In the genomic region with DNA sequence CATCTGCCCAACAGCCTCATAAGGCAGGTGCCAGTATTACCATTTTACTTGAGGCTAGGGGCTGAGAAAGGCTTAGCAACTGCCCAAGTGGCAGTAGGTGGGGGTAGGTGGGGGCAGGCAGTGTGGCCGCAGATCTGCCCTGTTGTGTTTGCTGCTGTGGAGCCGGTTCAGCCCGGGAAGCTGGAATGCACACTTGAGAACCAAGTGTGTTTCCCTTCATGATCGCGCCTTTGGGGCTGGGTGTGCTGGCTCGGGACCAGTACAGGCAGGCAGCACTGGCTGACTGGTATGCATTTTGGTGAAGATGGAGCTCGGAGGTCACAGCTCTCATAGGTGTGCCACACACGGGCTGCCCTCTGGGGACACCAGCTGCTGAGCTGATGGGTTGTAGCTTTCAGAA, we compare ENCODE assay signal across 12 cellular contexts.
"Had no signal": no experiment of that assay in that cellular context is flagged by ENCODE, and none has a peak within 500 bp of the region (broad histone marks: within the 10 kb centered on the region; RNA-seq: fewer than 3 reads in every experiment).

No MANE protein-coding gene starts in this region.

- H2AFZ ChIP-seq: parathyroid adenoma had no signal

- H3K27ac ChIP-seq: parathyroid adenoma, VCaP had no signal

- DNase-seq: activated CD8-positive, alpha-beta memory T cell treated with anti-CD3 and anti-CD28 coated beads, Interleukin-2, amount 50 U/mL, for 4 hours; activated CD8-positive, alpha-beta T cell treated with anti-CD3 and anti-CD28 coated beads for 36 hours; activated gamma-delta T cell treated with Interleukin-2 at 50 U/mL for 16 hours; activated T-cell treated with anti-CD3 and anti-CD28 coated beads, Interleukin-2, amount 50 U/mL, for 72 hours; central memory CD4-positive, alpha-beta T cell; cortex of kidney; endodermal cell; stimulated activated CD4-positive, alpha-beta T cell treated with anti-CD3 and anti-CD28 coated beads, Interleukin-4, amount 100 ng/mL, for 4 hours; T-cell had no signal

- H3K9ac ChIP-seq: parathyroid adenoma had no signal

- H3K9me3 Mint-ChIP-seq: activated CD8-positive, alpha-beta T cell treated with anti-CD3 and anti-CD28 coated beads for 36 hours; activated T-cell treated with anti-CD3 and anti-CD28 coated beads, Interleukin-2, amount 50 U/mL, for 72 hours; endodermal cell; T-cell had no signal

- H3K4me3 ChIP-seq: tibial nerve had no signal

- ATAC-seq: activated CD8-positive, alpha-beta T cell treated with anti-CD3 and anti-CD28 coated beads for 36 hours; activated T-cell treated with anti-CD3 and anti-CD28 coated beads, Interleukin-2, amount 50 U/mL, for 72 hours; T-cell had no signal

- H3K27me3 ChIP-seq: tibial nerve had no signal

- H3K27ac Mint-ChIP-seq: activated CD8-positive, alpha-beta T cell treated with anti-CD3 and anti-CD28 coated beads for 36 hours; activated T-cell treated with anti-CD3 and anti-CD28 coated beads, Interleukin-2, amount 50 U/mL, for 72 hours; endodermal cell; T-cell had no signal

- H3K4me1 Mint-ChIP-seq: endodermal cell had no signal

- H3K4me3 Mint-ChIP-seq: activated CD8-positive, alpha-beta T cell treated with anti-CD3 and anti-CD28 coated beads for 36 hours; activated T-cell treated with anti-CD3 and anti-CD28 coated beads, Interleukin-2, amount 50 U/mL, for 72 hours; endodermal cell; T-cell had no signal

- H3K9me3 ChIP-seq: tibial nerve had no signal

- H3K4me1 ChIP-seq: parathyroid adenoma had no signal

- H3K36me3 Mint-ChIP-seq: T-cell had no signal
